Comparison of ENCODE assay signal across 19 cellular contexts in the genomic region with DNA sequence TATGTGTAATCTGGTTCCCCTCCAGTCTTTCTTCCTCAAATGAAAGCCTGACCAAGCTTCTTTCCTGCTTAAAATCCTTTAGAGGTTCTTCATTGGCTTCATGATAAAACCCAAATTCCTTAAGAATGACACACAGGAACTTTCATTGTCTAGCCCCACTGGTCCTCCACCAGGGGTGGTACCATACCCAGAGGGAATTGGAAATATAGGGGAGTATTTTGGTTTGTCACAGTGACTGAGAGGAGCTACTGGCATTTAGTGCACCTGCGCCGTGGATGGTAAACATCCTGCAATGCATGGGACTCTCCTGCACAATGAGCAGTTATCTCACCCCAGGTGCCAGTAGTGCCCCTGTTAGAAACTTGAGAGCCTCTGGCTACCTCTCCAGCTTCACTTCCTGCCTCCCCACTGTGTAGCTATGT. TPM values are rescaled to one million over a fixed set of nuclear protein-coding genes. Genes with fewer than 3 reads are reported as not detected.
DNase-seq lines count a peak whose midpoint lies in the region; ATAC-seq, FAIRE-seq and TF ChIP-seq lines count a peak whose summit lies in the region.
"Had no signal": no experiment of that assay in that cellular context is flagged by ENCODE, and none has a peak within 500 bp of the region (broad histone marks: within the 10 kb centered on the region; RNA-seq: fewer than 3 reads in every experiment).

No MANE protein-coding gene starts in this region.

- FAIRE-seq in astrocyte (lab: Jason Lieb, UNC) = no peak
- FAIRE-seq: K562 had no signal

- 89 to 90% methylated on average over 2 of the region's 2 CpGs for WGBS in mesodermal cell (ENCODE audit: insufficient coverage in 2 of 2), 2 experiments
- WGBS in prostate gland = 97% methylated on average over 2 of the region's 2 CpGs

- H3K27ac ChIP-seq in astrocyte (ENCODE audit: low read depth, low read length) (no peak overlapping the region), mesodermal cell (ENCODE audit: low read depth, low read length, severe bottlenecking) (peak overlapping the region; percentile 49), prostate gland (no peak overlapping the region)
- H3K27ac ChIP-seq: right lobe of liver, uterus had no signal

- DNase-seq in activated T-cell treated with anti-CD3 and anti-CD28 coated beads, Interleukin-2, amount 50 U/mL, for 72 hours = no peak
- no peak for DNase-seq in activated T-cell treated with anti-CD3 and anti-CD28 coated beads, Interleukin-2, amount 50 U/mL, for 48 hours
- DNase-seq in LHCN-M2 (ENCODE audit: low read depth) = peak; percentile 12
- DNase-seq in astrocyte (ENCODE audit: low read depth) = no peak
- no peak for DNase-seq in prostate gland (ENCODE audit: low spot score)
- DNase-seq in left ventricle myocardium superior = no peak
- DNase-seq in GM19240 (ENCODE audit: insufficient read length, low spot score) = no peak
- DNase-seq: activated CD4-positive, alpha-beta memory T cell treated with anti-CD3 and anti-CD28 coated beads for 36 hours; cerebellar nuclear complex; DND-41; effector memory CD8-positive, alpha-beta T cell; NCI-H2171; NCI-H82; right lobe of liver; uterus had no signal

- H3K4me1 ChIP-seq in astrocyte (ENCODE audit: insufficient read depth, low read length) (peaks cover 9% of the 10 kb centered on the region), mesodermal cell (ENCODE audit: control insufficient read depth, insufficient read depth, low read length, poor library complexity, severe bottlenecking) (peaks cover 17% of the 10 kb centered on the region), prostate gland (replicated peaks) (no peaks in the 10 kb centered on the region)
- H3K4me1 ChIP-seq: right lobe of liver, uterus had no signal

- H3K27ac Mint-ChIP-seq in activated T-cell treated with anti-CD3 and anti-CD28 coated beads, Interleukin-2, amount 50 U/mL, for 72 hours = peak overlapping the region; percentile 26
- H3K27ac Mint-ChIP-seq in astrocyte (ENCODE audit: unreplicated experiment) = no peak overlapping the region
- H3K27ac Mint-ChIP-seq: activated CD4-positive, alpha-beta memory T cell treated with anti-CD3 and anti-CD28 coated beads for 36 hours had no signal

- H3K79me2 ChIP-seq in astrocyte (ENCODE audit: insufficient read depth, low read length) = no peaks in the 10 kb centered on the region

- no peaks in the 10 kb centered on the region for H3K27me3 Mint-ChIP-seq in activated T-cell treated with anti-CD3 and anti-CD28 coated beads, Interleukin-2, amount 50 U/mL, for 72 hours (ENCODE audit: low read depth)
- no peaks in the 10 kb centered on the region for H3K27me3 Mint-ChIP-seq in astrocyte (ENCODE audit: low read depth, unreplicated experiment)
- H3K27me3 Mint-ChIP-seq: activated CD4-positive, alpha-beta memory T cell treated with anti-CD3 and anti-CD28 coated beads for 36 hours; effector memory CD8-positive, alpha-beta T cell had no signal

- H3K9me3 Mint-ChIP-seq in activated T-cell treated with anti-CD3 and anti-CD28 coated beads, Interleukin-2, amount 50 U/mL, for 72 hours = no peaks in the 10 kb centered on the region
- no peaks in the 10 kb centered on the region for H3K9me3 Mint-ChIP-seq in astrocyte (ENCODE audit: unreplicated experiment)
- H3K9me3 Mint-ChIP-seq: activated CD4-positive, alpha-beta memory T cell treated with anti-CD3 and anti-CD28 coated beads for 36 hours; effector memory CD8-positive, alpha-beta T cell had no signal

- H4K20me1 ChIP-seq in astrocyte (ENCODE audit: insufficient read depth, low read length) = no peaks in the 10 kb centered on the region

- peak overlapping the region; percentile 39 for H3K4me2 ChIP-seq in astrocyte (ENCODE audit: low read length)

- peaks cover 5 to 18% of the 10 kb centered on the region in 2 donors for H3K36me3 Mint-ChIP-seq in activated T-cell treated with anti-CD3 and anti-CD28 coated beads, Interleukin-2, amount 50 U/mL, for 72 hours (ENCODE audit: insufficient read depth in 2 of 2)
- H3K36me3 Mint-ChIP-seq in astrocyte (ENCODE audit: low read depth, unreplicated experiment) = no peaks in the 10 kb centered on the region

- TF ChIP-seq CTCF in astrocyte (IDR thresholded peaks at IDR 0.05; ENCODE audit: insufficient read depth, low read depth, low read length) = no peak
- no peak for TF ChIP-seq CTCF in prostate gland (IDR thresholded peaks at IDR 0.05)

- no peak overlapping the region for H3K9ac ChIP-seq in astrocyte (ENCODE audit: low read length)

- TF ChIP-seq POLR2A in prostate gland (IDR thresholded peaks at IDR 0.05) = no peak

- no peaks in the 10 kb centered on the region for H3K4me1 Mint-ChIP-seq in activated T-cell treated with anti-CD3 and anti-CD28 coated beads, Interleukin-2, amount 50 U/mL, for 72 hours (ENCODE audit: low read depth)
- H3K4me1 Mint-ChIP-seq in astrocyte (ENCODE audit: low read depth, unreplicated experiment) = peaks cover 6% of the 10 kb centered on the region

- H3K36me3 ChIP-seq in astrocyte (ENCODE audit: insufficient read depth, low read length) = peaks cover 11% of the 10 kb centered on the region
- peaks cover 82% of the 10 kb centered on the region for H3K36me3 ChIP-seq in mesodermal cell (ENCODE audit: control insufficient read depth, insufficient read depth, low read length)
- no peaks in the 10 kb centered on the region for H3K36me3 ChIP-seq in prostate gland
- H3K36me3 ChIP-seq: uterus had no signal

- intact Hi-C loops in prostate gland (cut with DNase I) (no loop called here), left ventricle myocardium superior (cut with micrococcal nuclease) (no loop called here)

- H3K27me3 ChIP-seq in astrocyte (ENCODE audit: insufficient read depth, low read length) (no peaks in the 10 kb centered on the region), prostate gland (replicated peaks; ENCODE audit: insufficient read depth) (no peaks in the 10 kb centered on the region)
- H3K27me3 ChIP-seq: right lobe of liver, uterus had no signal

- no peak overlapping the region for H2AFZ ChIP-seq in astrocyte (ENCODE audit: low read depth, low read length)

- H3K4me3 Mint-ChIP-seq in activated T-cell treated with anti-CD3 and anti-CD28 coated beads, Interleukin-2, amount 50 U/mL, for 72 hours = no peak overlapping the region
- H3K4me3 Mint-ChIP-seq in astrocyte (ENCODE audit: unreplicated experiment) = no peak overlapping the region
- H3K4me3 Mint-ChIP-seq: activated CD4-positive, alpha-beta memory T cell treated with anti-CD3 and anti-CD28 coated beads for 36 hours; effector memory CD8-positive, alpha-beta T cell had no signal

- no peak for ATAC-seq in activated T-cell treated with anti-CD3 and anti-CD28 coated beads, Interleukin-2, amount 50 U/mL, for 72 hours (replicated peaks in 1 of 2)
- ATAC-seq in left ventricle myocardium superior = no peak
- ATAC-seq: effector memory CD8-positive, alpha-beta T cell; K562; left lobe of liver; right lobe of liver had no signal

- H3K4me3 ChIP-seq in astrocyte (ENCODE audit: insufficient read depth, low read depth, low read length) (no peak overlapping the region), mesodermal cell (ENCODE audit: extremely low read depth, insufficient read depth, low read length, poor library complexity, severe bottlenecking) (no peak overlapping the region), prostate gland (no peak overlapping the region)
- H3K4me3 ChIP-seq: K562, right lobe of liver, uterus had no signal

- H3K9me3 ChIP-seq in astrocyte (ENCODE audit: insufficient read depth, low read depth, low read length) (no peaks in the 10 kb centered on the region), mesodermal cell (ENCODE audit: control insufficient read depth, low read length) (no peaks in the 10 kb centered on the region), prostate gland (no peaks in the 10 kb centered on the region)
- H3K9me3 ChIP-seq: right lobe of liver, uterus had no signal

RNA-seq across cellular contexts. Expression of gene ZWILCH, which starts 10.8 kb away (rescaled TPM):
- total RNA-seq in activated T-cell treated with anti-CD3 and anti-CD28 coated beads, Interleukin-2, amount 50 U/mL, for 72 hours = 10 to 100 TPM; 25.0 to 25.1 TPM
- total RNA-seq in LHCN-M2 (2014; rRNA removed) (44.9 and 51.1 TPM in 2 replicates), astrocyte (15.5 and 18.1 TPM in 2 replicates), prostate gland (10 to 100 TPM in 1 of 2 donors, 1 to 10 TPM in 1; 6.1 to 11.4 TPM), left ventricle myocardium superior (1.8 TPM)
- 9.9 TPM for polyA plus RNA-seq in LHCN-M2 (2012)
- polyA plus RNA-seq in mesodermal cell (2013, experiment 1 of 2) = 44.2 TPM
- 38.6 TPM for polyA plus RNA-seq in mesodermal cell (2013, experiment 2 of 2)

RNA-seq across cellular contexts. Expression of gene RPL4, which starts 11.3 kb away (rescaled TPM):
- 1,000 to 10,000 TPM; 4,175 to 4,250 TPM for total RNA-seq in activated T-cell treated with anti-CD3 and anti-CD28 coated beads, Interleukin-2, amount 50 U/mL, for 72 hours
- total RNA-seq in LHCN-M2 (2014; rRNA removed) (4,112 and 6,708 TPM in 2 replicates), astrocyte (2,056 and 2,248 TPM in 2 replicates), prostate gland (1,000 to 10,000 TPM; 2,395 to 5,607 TPM), left ventricle myocardium superior (1,305 TPM)
- 3,484 TPM for polyA plus RNA-seq in LHCN-M2 (2012)
- polyA plus RNA-seq in mesodermal cell (2013, experiment 1 of 2) = 4,250 TPM
- 4,124 TPM for polyA plus RNA-seq in mesodermal cell (2013, experiment 2 of 2)

RNA-seq across cellular contexts. Expression of gene SNAPC5, which starts 18.4 kb away (rescaled TPM):
- total RNA-seq in activated T-cell treated with anti-CD3 and anti-CD28 coated beads, Interleukin-2, amount 50 U/mL, for 72 hours = 10 to 100 TPM; 29.9 to 32.2 TPM
- total RNA-seq in LHCN-M2 (2014; rRNA removed) (14.5 and 17.6 TPM in 2 replicates), astrocyte (11.5 and 12.7 TPM in 2 replicates), prostate gland (10 to 100 TPM; 23.6 to 27.0 TPM), left ventricle myocardium superior (39.2 TPM)
- 18.5 TPM for polyA plus RNA-seq in LHCN-M2 (2012)
- 14.4 TPM for polyA plus RNA-seq in mesodermal cell (2013, experiment 1 of 2)
- 18.7 TPM for polyA plus RNA-seq in mesodermal cell (2013, experiment 2 of 2)

RNA-seq across cellular contexts. Expression of gene LCTL, which starts 49.9 kb away (rescaled TPM):
- not detected for total RNA-seq in activated T-cell treated with anti-CD3 and anti-CD28 coated beads, Interleukin-2, amount 50 U/mL, for 72 hours
- total RNA-seq in LHCN-M2 (2014; rRNA removed) (0.11 TPM in 1 of 2 replicates, not detected in the other), astrocyte (12.8 and 13.2 TPM in 2 replicates), prostate gland (not detected), left ventricle myocardium superior (not detected)
- 0.50 TPM for polyA plus RNA-seq in LHCN-M2 (2012)
- 4.1 TPM for polyA plus RNA-seq in mesodermal cell (2013, experiment 1 of 2)
- polyA plus RNA-seq in mesodermal cell (2013, experiment 2 of 2) = 3.4 TPM
- total RNA-seq: activated CD4-positive, alpha-beta memory T cell treated with anti-CD3 and anti-CD28 coated beads for 36 hours; K562; left lobe of liver; mucosa of gallbladder; right lobe of liver; uterus had no signal
